25 cellular contexts compared by ENCODE assay signal in the genomic region with DNA sequence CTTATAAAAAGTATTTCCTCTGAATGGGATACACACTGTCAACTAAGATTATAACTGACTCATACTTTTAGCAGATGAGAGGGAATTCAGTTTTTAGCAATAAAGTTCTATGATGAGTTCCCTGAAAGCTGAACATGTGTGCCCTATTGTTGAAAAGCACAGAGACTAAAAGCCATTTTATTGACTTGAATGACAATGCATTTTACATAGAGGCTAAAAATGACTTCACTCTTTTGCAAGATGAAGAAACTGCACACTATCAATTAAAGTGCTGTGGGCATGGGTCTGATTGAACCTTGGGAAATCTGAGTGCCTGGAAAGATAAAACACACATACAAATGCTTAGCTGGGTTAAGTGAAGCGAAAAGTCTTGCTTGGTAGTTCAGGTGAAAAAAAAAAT.
"Had no signal": no experiment of that assay in that cellular context is flagged by ENCODE, and none has a peak within 500 bp of the region (broad histone marks: within the 10 kb centered on the region; RNA-seq: fewer than 3 reads in every experiment).

No MANE protein-coding gene starts in this region.

- H3K36me3 ChIP-seq: esophagus squamous epithelium, heart right ventricle, left lung, neutrophil, thoracic aorta, uterus had no signal

- H3K4me1 Mint-ChIP-seq: activated B cell treated with CpG ODN at 0.5 μM for 24 hours; activated T-helper 17 cell treated with anti-CD3 and anti-CD28 coated beads, Interleukin-2, amount 50 U/mL, for 72 hours; nephron; stimulated activated effector memory CD8-positive, alpha-beta T cell treated with anti-CD3 and anti-CD28 coated beads, Interleukin-12 subunit alpha, Interleukin-12 subunit beta, amount 100 ng/mL, for 72 hours had no signal

- H3K27ac ChIP-seq: esophagus squamous epithelium, heart right ventricle, left lung, neutrophil, skin epidermis, thoracic aorta, uterus had no signal

- H3K27me3 ChIP-seq: esophagus squamous epithelium, heart right ventricle, left lung, neutrophil, uterus had no signal

- H3K9me3 Mint-ChIP-seq: activated T-helper 17 cell treated with anti-CD3 and anti-CD28 coated beads, Interleukin-2, amount 50 U/mL, for 72 hours had no signal

- H3K36me3 Mint-ChIP-seq: stimulated activated effector memory CD8-positive, alpha-beta T cell treated with anti-CD3 and anti-CD28 coated beads, Interleukin-12 subunit alpha, Interleukin-12 subunit beta, amount 100 ng/mL, for 72 hours had no signal

- ATAC-seq: activated CD8-positive, alpha-beta T cell treated with anti-CD3 and anti-CD28 coated beads for 36 hours; activated T-cell treated with anti-CD3 and anti-CD28 coated beads, Interleukin-2, amount 50 U/mL, for 4 hours; activated T-helper 17 cell treated with anti-CD3 and anti-CD28 coated beads, Interleukin-2, amount 50 U/mL, for 72 hours; heart right ventricle; left lung; sciatic nerve; stimulated activated effector memory CD8-positive, alpha-beta T cell treated with anti-CD3 and anti-CD28 coated beads, Interleukin-12 subunit alpha, Interleukin-12 subunit beta, amount 100 ng/mL, for 72 hours had no signal

- H3K4me3 Mint-ChIP-seq: activated B cell treated with CpG ODN at 0.5 μM for 24 hours; activated CD8-positive, alpha-beta T cell treated with anti-CD3 and anti-CD28 coated beads for 36 hours; activated T-cell treated with anti-CD3 and anti-CD28 coated beads, Interleukin-2, amount 50 U/mL, for 4 hours; activated T-helper 17 cell treated with anti-CD3 and anti-CD28 coated beads, Interleukin-2, amount 50 U/mL, for 72 hours; nephron; stimulated activated effector memory CD8-positive, alpha-beta T cell treated with anti-CD3 and anti-CD28 coated beads, Interleukin-12 subunit alpha, Interleukin-12 subunit beta, amount 100 ng/mL, for 72 hours; stimulated activated naive CD8-positive, alpha-beta T cell treated with anti-CD3 and anti-CD28 coated beads, Interleukin-15, Interleukin-2, amounts not matched to agents 100 ng/mL and 50 ng/mL, for 24 hours had no signal

- H3K27ac Mint-ChIP-seq: activated B cell treated with CpG ODN at 0.5 μM for 24 hours; activated CD8-positive, alpha-beta T cell treated with anti-CD3 and anti-CD28 coated beads for 36 hours; activated T-helper 17 cell treated with anti-CD3 and anti-CD28 coated beads, Interleukin-2, amount 50 U/mL, for 72 hours; nephron; progenitor cell of endocrine pancreas; stimulated activated effector memory CD8-positive, alpha-beta T cell treated with anti-CD3 and anti-CD28 coated beads, Interleukin-12 subunit alpha, Interleukin-12 subunit beta, amount 100 ng/mL, for 72 hours; stimulated activated naive CD8-positive, alpha-beta T cell treated with anti-CD3 and anti-CD28 coated beads, Interleukin-15, Interleukin-2, amounts not matched to agents 100 ng/mL and 50 ng/mL, for 24 hours had no signal

- H3K27me3 Mint-ChIP-seq: activated B cell treated with CpG ODN at 0.5 μM for 24 hours; activated CD8-positive, alpha-beta T cell treated with anti-CD3 and anti-CD28 coated beads for 36 hours; activated T-helper 17 cell treated with anti-CD3 and anti-CD28 coated beads, Interleukin-2, amount 50 U/mL, for 72 hours; progenitor cell of endocrine pancreas; stimulated activated naive CD8-positive, alpha-beta T cell treated with anti-CD3 and anti-CD28 coated beads, Interleukin-15, Interleukin-2, amounts not matched to agents 100 ng/mL and 50 ng/mL, for 24 hours had no signal

- H3K4me1 ChIP-seq: esophagus squamous epithelium, heart right ventricle, left lung, uterus had no signal

- H3K4me3 ChIP-seq: esophagus squamous epithelium, heart right ventricle, left lung, skin epidermis, thoracic aorta, uterus had no signal

- DNase-seq: activated B cell treated with CpG ODN at 0.5 μM for 24 hours; activated CD4-positive, alpha-beta T cell treated with anti-CD3 and anti-CD28 coated beads, Interleukin-2, amount 50 U/mL, for 1 hour; activated CD8-positive, alpha-beta T cell treated with anti-CD3 and anti-CD28 coated beads for 36 hours; activated gamma-delta T cell treated with Interleukin-2 at 50 U/mL for 16 hours; activated naive CD4-positive, alpha-beta T cell treated with anti-CD3 and anti-CD28 coated beads, Interleukin-2, amount 50 U/mL, for 16 hours; activated T-cell treated with anti-CD3 and anti-CD28 coated beads, Interleukin-2, amount 50 U/mL, for 4 hours; amygdala; caudate nucleus; esophagus squamous epithelium; foreskin melanocyte; heart right ventricle; kidney glomerular epithelial cell; left lung; retina; stimulated activated CD4-positive, alpha-beta T cell treated with anti-CD3 and anti-CD28 coated beads, Interleukin-4, amount 100 ng/mL, for 24 hours; uterus had no signal
